26 cellular contexts compared by ENCODE assay signal in genomic region chr5:25618821-25619220, GRCh38.
"Had no signal": no experiment of that assay in that cellular context is flagged by ENCODE, and none has a peak within 500 bp of the region (broad histone marks: within the 10 kb centered on the region; RNA-seq: fewer than 3 reads in every experiment).

No MANE protein-coding gene starts in this region.

- DNase-seq: activated CD4-positive, alpha-beta memory T cell treated with anti-CD3 and anti-CD28 coated beads for 36 hours; activated CD4-positive, alpha-beta T cell treated with anti-CD3 and anti-CD28 coated beads, Interleukin-2, amount 10 ng/mL, durations not matched to agents 24 days and 14 days; activated CD4-positive, CD25-positive, alpha-beta regulatory T cell treated with anti-CD3 and anti-CD28 coated beads, Interleukin-2, amount 50 U/mL, for 72 hours; activated CD8-positive, alpha-beta memory T cell treated with anti-CD3 and anti-CD28 coated beads, Interleukin-2, amount 50 U/mL, for 4 hours; activated effector memory CD4-positive, alpha-beta T cell treated with anti-CD3 and anti-CD28 coated beads, Interleukin-2, amount 50 U/mL, for 16 hours; activated naive CD4-positive, alpha-beta T cell treated with anti-CD3 and anti-CD28 coated beads for 36 hours; activated naive CD8-positive, alpha-beta T cell treated with anti-CD3 and anti-CD28 coated beads for 36 hours; activated T-cell treated with anti-CD3 and anti-CD28 coated beads, Interleukin-2, amount 50 U/mL, for 1 hour; cerebellar nuclear complex; colonic mucosa; dorsolateral prefrontal cortex; effector memory CD4-positive, alpha-beta T cell; glutamatergic neuron; islet precursor cell; left ventricle myocardium superior; mucosa of descending colon; ovary; right lobe of liver; stimulated activated CD4-positive, alpha-beta T cell treated with anti-CD3 and anti-CD28 coated beads, Interleukin-2, amount 100 ng/mL, for 48 hours; stimulated activated naive CD4-positive, alpha-beta T cell treated with Interleukin-2 at 50 U/mL for 16 hours; trophoblast cell had no signal

- H3K9me3 ChIP-seq: ascending aorta, colonic mucosa, ovary, right lobe of liver, thoracic aorta had no signal

- H2AFZ ChIP-seq: hepatocyte had no signal

- H3K27ac ChIP-seq: ascending aorta, cardiac muscle cell, colonic mucosa, dorsolateral prefrontal cortex, hepatocyte, ovary, right lobe of liver, thoracic aorta had no signal

- H3K36me3 ChIP-seq: ascending aorta, cardiac muscle cell, colonic mucosa, ovary, right lobe of liver, thoracic aorta had no signal

- ATAC-seq: left ventricle myocardium superior; mucosa of descending colon; natural killer cell treated with Interleukin-12 subunit alpha and Interleukin-12 subunit beta and Interleukin-15 and Interleukin-18, amount 100 ng/mL, for 72 hours had no signal

- H3K4me3 ChIP-seq: ascending aorta, cardiac muscle cell, colonic mucosa, dorsolateral prefrontal cortex, hepatocyte, mucosa of descending colon, ovary, right lobe of liver, thoracic aorta had no signal

- H3K79me2 ChIP-seq: hepatocyte had no signal

- H3K4me1 ChIP-seq: ascending aorta, colonic mucosa, right lobe of liver had no signal

- H3K4me2 ChIP-seq: hepatocyte had no signal

- H3K27me3 ChIP-seq: ascending aorta, cardiac muscle cell, colonic mucosa, dorsolateral prefrontal cortex, hepatocyte, ovary, right lobe of liver had no signal
